In genomic region chr4:112266823-112267222, GRCh38 we compare ENCODE assay signal across 8 cellular contexts. TPM values are rescaled to one million over a fixed set of nuclear protein-coding genes. Genes with fewer than 3 reads are reported as not detected.
DNase-seq lines count a peak whose midpoint lies in the region; FAIRE-seq and TF ChIP-seq lines count a peak whose summit lies in the region.

No MANE protein-coding gene starts in this region.

- no peaks in the 10 kb centered on the region for H3K9me3 ChIP-seq in OCI-LY3 (ENCODE audit: insufficient read depth, low read length)

- no peaks in the 10 kb centered on the region for H3K4me1 ChIP-seq in OCI-LY3 (ENCODE audit: low read length)

- TF ChIP-seq CTCF in OCI-LY3 (IDR thresholded peaks at IDR 0.05; ENCODE audit: low read depth, low read length), result peak; percentile 63

- H3K79me2 ChIP-seq in OCI-LY3 (ENCODE audit: low read length), result no peaks in the 10 kb centered on the region

- no peak overlapping the region for H3K27ac ChIP-seq in OCI-LY3 (ENCODE audit: low read length)

- H3K4me3 ChIP-seq in OCI-LY3 (ENCODE audit: low read length), result no peak overlapping the region

- H3K27me3 ChIP-seq in OCI-LY3 (ENCODE audit: low read depth, low read length), result no peaks in the 10 kb centered on the region

- H3K36me3 ChIP-seq in OCI-LY3 (replicated peaks; ENCODE audit: low read depth, low read length), result peaks cover 36% of the 10 kb centered on the region

- H2AFZ ChIP-seq in OCI-LY3 (ENCODE audit: low read depth, low read length), result no peak overlapping the region

- peak; percentile 31 for DNase-seq in DMS 273 (lab: John Stamatoyannopoulos, UW; ENCODE audit: unreplicated experiment)
- DNase-seq in DMS 273 treated with DMSO at 0.1 percent for 48 hours (lab: John Stamatoyannopoulos, UW), result no peak
- DNase-seq in renal cortical epithelial cell (ENCODE audit: low read depth), result peak; percentile 39
- no peak for DNase-seq in stimulated activated CD4-positive, alpha-beta T cell treated with anti-CD3 and anti-CD28 coated beads, Interleukin-4, amount 100 ng/mL, for 24 hours
- DNase-seq in HCEC 1CT, result no peak
- DNase-seq in HuH-7.5 (ENCODE audit: low spot score), result no peak

- no peak overlapping the region for H3K4me2 ChIP-seq in OCI-LY3 (ENCODE audit: low read length)

- FAIRE-seq in endometrium (lab: Jason Lieb, UNC), result peak; percentile 41

- H3K9ac ChIP-seq in OCI-LY3 (ENCODE audit: low read length), result no peak overlapping the region

- H4K20me1 ChIP-seq in OCI-LY3 (ENCODE audit: insufficient read depth, low read length), result peaks cover 8% of the 10 kb centered on the region; the same call in 1 of the 2 replicates

RNA-seq across cellular contexts. Expression of gene TIFA, which starts 18.9 kb away (rescaled TPM):
- 7.2 and 7.5 TPM in 2 replicates for total RNA-seq in renal cortical epithelial cell

RNA-seq across cellular contexts. Expression of gene ALPK1, which starts 30.3 kb away (rescaled TPM):
- total RNA-seq in renal cortical epithelial cell, result 11.6 and 21.1 TPM in 2 replicates

RNA-seq across cellular contexts. Expression of gene AP1AR, which starts 35.2 kb away (rescaled TPM):
- 23.6 and 31.6 TPM in 2 replicates for total RNA-seq in renal cortical epithelial cell

Comparison
In these comparisons a context has a peak if more than half of its experiments do, and no peak if none do; other contexts are left out.
1. DNase-seq: peak in DMS 273 (single experiment) and renal cortical epithelial cell (single experiment); none in DMS 273 treated with DMSO at 0.1 percent for 48 hours (single experiment), stimulated activated CD4-positive, alpha-beta T cell treated with anti-CD3 and anti-CD28 coated beads, Interleukin-4, amount 100 ng/mL, for 24 hours (single experiment), HCEC 1CT (single experiment) and HuH-7.5 (single experiment).